ENCODE assay signal across 8 cellular contexts in the genomic region with DNA sequence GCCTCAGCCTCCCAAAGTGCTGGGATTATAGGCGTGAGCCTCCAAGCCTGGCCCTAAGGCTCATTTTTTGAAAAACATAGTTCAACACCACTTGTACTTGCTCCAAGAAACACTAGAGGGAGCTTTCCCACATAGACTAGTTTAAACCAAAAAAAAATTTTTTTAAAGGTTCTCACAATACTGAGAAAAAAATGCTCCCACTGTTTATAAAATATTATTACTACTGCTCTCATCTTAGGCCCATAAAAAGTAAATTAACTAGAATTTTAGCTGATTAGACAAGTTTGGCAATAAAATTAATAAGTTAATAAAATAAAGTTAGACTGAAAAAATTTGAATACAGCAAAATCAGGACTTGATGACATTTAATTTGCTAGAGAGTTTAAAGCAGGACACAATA.
DNase-seq lines count a peak whose midpoint lies in the region; ATAC-seq and TF ChIP-seq lines count a peak whose summit lies in the region.

No MANE protein-coding gene starts in this region.

- H3K9me3 ChIP-seq in adrenal gland (replicated peaks in 1 of 3) (no peaks in the 10 kb centered on the region), hepatocyte (ENCODE audit: low read depth) (no peaks in the 10 kb centered on the region)

- no peak overlapping the region for H3K27ac Mint-ChIP-seq in stimulated activated effector memory CD8-positive, alpha-beta T cell treated with anti-CD3 and anti-CD28 coated beads, Interleukin-12 subunit alpha, Interleukin-12 subunit beta, amount 100 ng/mL, for 72 hours

- no peaks in the 10 kb centered on the region for H3K4me1 Mint-ChIP-seq in stimulated activated effector memory CD8-positive, alpha-beta T cell treated with anti-CD3 and anti-CD28 coated beads, Interleukin-12 subunit alpha, Interleukin-12 subunit beta, amount 100 ng/mL, for 72 hours

- no peaks in the 10 kb centered on the region for H3K36me3 Mint-ChIP-seq in stimulated activated effector memory CD8-positive, alpha-beta T cell treated with anti-CD3 and anti-CD28 coated beads, Interleukin-12 subunit alpha, Interleukin-12 subunit beta, amount 100 ng/mL, for 72 hours

- intact Hi-C loops in adrenal gland (cut with DNase I), result no loop called here

- DNase-seq in AG20443 (ENCODE audit: low spot score) (peak; percentile 54), NCI-H2029 treated with DMSO at 0.1 percent for 48 hours (lab: John Stamatoyannopoulos, UW) (peak; percentile 19), adrenal gland (no peak), hepatocyte (ENCODE audit: low spot score) (peak; percentile 62)
- DNase-seq in stimulated activated effector memory CD8-positive, alpha-beta T cell treated with anti-CD3 and anti-CD28 coated beads, Interleukin-12 subunit alpha, Interleukin-12 subunit beta, amount 100 ng/mL, for 72 hours (ENCODE audit: low spot score in 2 of 2), result no peak
- DNase-seq in effector CD8-positive, alpha-beta T cell (lab: John Stamatoyannopoulos, UW), result no peak

- no peaks in the 10 kb centered on the region for H4K20me1 ChIP-seq in hepatocyte (ENCODE audit: insufficient read depth, poor library complexity, severe bottlenecking)

- H3K36me3 ChIP-seq in adrenal gland (replicated peaks in 1 of 2), result no peaks in the 10 kb centered on the region
- no peaks in the 10 kb centered on the region for H3K36me3 ChIP-seq in hepatocyte (replicated peaks; ENCODE audit: insufficient read depth, low read depth)

- H3K4me1 ChIP-seq in adrenal gland (replicated peaks in 1 of 2) (peaks cover 33 to 62% of the 10 kb centered on the region in 2 donors), hepatocyte (ENCODE audit: insufficient read depth) (peaks cover 9% of the 10 kb centered on the region)

- H3K4me3 Mint-ChIP-seq in stimulated activated effector memory CD8-positive, alpha-beta T cell treated with anti-CD3 and anti-CD28 coated beads, Interleukin-12 subunit alpha, Interleukin-12 subunit beta, amount 100 ng/mL, for 72 hours, result no peak overlapping the region

- WGBS in adrenal gland, 4 donors, result 8 to 24% (median 18%) methylated on average over 1 of the region's 1 CpG
- 14% methylated on average over 1 of the region's 1 CpG for whole genome bisulfite sequencing in hepatocyte (ENCODE audit: low lambda C conversion rate, missing lambda C conversion rate)

- no peak for TF ChIP-seq POLR2A in GM18505 (IDR thresholded peaks at IDR 0.05; ENCODE audit: borderline replicate concordance, extremely low read depth, insufficient read depth, insufficient read length)
- no peak for TF ChIP-seq POLR2A in adrenal gland (IDR thresholded peaks at IDR 0.05)

- no peak overlapping the region for H3K4me2 ChIP-seq in hepatocyte

- H3K27ac ChIP-seq in adrenal gland (peak overlapping the region in 4 of 5 donors; percentile 14 to 77 (median 54)), hepatocyte (no peak overlapping the region)

- ATAC-seq in GM18505 (IDR thresholded peaks at IDR 0.05; ENCODE audit: unreplicated experiment) (peak; percentile 47), HG02884 (IDR thresholded peaks at IDR 0.05; ENCODE audit: unreplicated experiment) (peak; percentile 56)
- ATAC-seq in stimulated activated effector memory CD8-positive, alpha-beta T cell treated with anti-CD3 and anti-CD28 coated beads, Interleukin-12 subunit alpha, Interleukin-12 subunit beta, amount 100 ng/mL, for 72 hours, result peak; percentile 60

- peaks cover 4% of the 10 kb centered on the region for H3K79me2 ChIP-seq in hepatocyte

- no peak overlapping the region for H2AFZ ChIP-seq in hepatocyte

- H3K9me3 Mint-ChIP-seq in stimulated activated effector memory CD8-positive, alpha-beta T cell treated with anti-CD3 and anti-CD28 coated beads, Interleukin-12 subunit alpha, Interleukin-12 subunit beta, amount 100 ng/mL, for 72 hours, result no peaks in the 10 kb centered on the region

- H3K27me3 ChIP-seq in adrenal gland (no peaks in the 10 kb centered on the region), hepatocyte (no peaks in the 10 kb centered on the region)

- TF ChIP-seq CTCF in adrenal gland (IDR thresholded peaks at IDR 0.05) (peak; percentile 52 to 76 (median 69)), hepatocyte (IDR thresholded peaks at IDR 0.05; ENCODE audit: poor library complexity) (peak; percentile 79)

- H3K4me3 ChIP-seq in adrenal gland (no peak overlapping the region), hepatocyte (no peak overlapping the region)

- no peaks in the 10 kb centered on the region for H3K9me2 ChIP-seq in hepatocyte (replicated peaks; ENCODE audit: insufficient read depth)

Comparison
In these comparisons a context has a peak if more than half of its experiments do, and no peak if none do; other contexts are left out.
1. DNase-seq: peak in AG20443 (single experiment), NCI-H2029 treated with DMSO at 0.1 percent for 48 hours (single experiment) and hepatocyte (single experiment); none in adrenal gland (0 of 7), stimulated activated effector memory CD8-positive, alpha-beta T cell treated with anti-CD3 and anti-CD28 coated beads, Interleukin-12 subunit alpha, Interleukin-12 subunit beta, amount 100 ng/mL, for 72 hours (0 of 2) and effector CD8-positive, alpha-beta T cell (single experiment).
2. Peak in every context shown above with its lines, with median percentiles within 50 percentile points of each other: ATAC-seq.